In the genomic region with DNA sequence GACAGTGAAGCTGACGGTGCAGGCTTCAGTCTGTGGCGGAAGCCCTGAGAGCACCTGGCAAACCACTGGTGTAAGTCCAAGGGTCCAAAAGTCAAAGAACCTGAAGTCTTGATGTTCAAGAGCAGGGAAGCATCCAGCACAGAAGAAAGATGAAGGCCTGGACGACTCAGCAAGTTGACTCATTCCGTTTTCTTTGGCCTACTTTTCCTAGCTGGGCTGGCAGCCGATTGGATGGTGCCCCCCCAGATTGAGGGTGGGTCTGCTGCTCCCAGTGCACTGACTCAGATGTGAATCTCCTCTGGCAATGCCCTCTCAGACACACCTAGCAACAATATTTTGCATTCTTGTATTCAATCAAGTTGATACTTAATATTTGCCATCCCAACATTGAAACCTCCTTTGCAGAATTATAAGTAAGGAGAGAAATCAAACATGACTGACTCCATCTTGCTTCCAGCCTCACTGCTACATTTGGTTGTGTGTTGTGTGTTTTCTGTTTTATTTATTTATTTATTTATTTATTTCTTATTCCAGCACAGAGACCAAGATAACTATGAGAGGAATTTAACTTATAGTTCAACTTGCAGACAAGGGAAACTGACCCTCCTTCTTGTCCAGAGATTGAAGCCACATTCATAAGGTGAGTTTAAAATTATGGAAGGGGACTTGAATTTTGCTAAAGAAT, we compare ENCODE assay signal across 18 cellular contexts. TPM values are rescaled to one million over a fixed set of nuclear protein-coding genes. Genes with fewer than 3 reads are reported as not detected.
DNase-seq lines count a peak whose midpoint lies in the region; ATAC-seq and TF ChIP-seq lines count a peak whose summit lies in the region.
"Had no signal": no experiment of that assay in that cellular context is flagged by ENCODE, and none has a peak within 500 bp of the region (broad histone marks: within the 10 kb centered on the region; RNA-seq: fewer than 3 reads in every experiment).

No MANE protein-coding gene starts in this region.

- H3K9me3 Mint-ChIP-seq in CD14-positive monocyte: peaks cover 0 to 3% (median 0%) of the 10 kb centered on the region in 7 donors
- H3K9me3 Mint-ChIP-seq: central memory CD8-positive, alpha-beta T cell; mesothelial cell of epicardium had no signal

- H3K27me3 ChIP-seq in MM.1S (replicated peaks; ENCODE audit: insufficient read depth, low read length) (peaks cover 15% of the 10 kb centered on the region), brain microvascular endothelial cell (replicated peaks) (peaks cover 2% of the 10 kb centered on the region), osteoblast (ENCODE audit: insufficient read depth, low read length) (peaks cover 27% of the 10 kb centered on the region)
- H3K27me3 ChIP-seq: BLaER1 had no signal

- no peaks in the 10 kb centered on the region for H3K9me3 ChIP-seq in MM.1S (replicated peaks; ENCODE audit: insufficient read depth, low read length)
- no peaks in the 10 kb centered on the region for H3K9me3 ChIP-seq in osteoblast (ENCODE audit: low read depth, low read length)
- H3K9me3 ChIP-seq: BLaER1 had no signal

- peaks cover 10 to 26% (median 22%) of the 10 kb centered on the region in 3 donors for H3K27me3 Mint-ChIP-seq in CD14-positive monocyte (ENCODE audit: low read depth in 3 of 3)

- peak overlapping the region in 1 of 2 donors; percentile 69 for H3K4me3 Mint-ChIP-seq in CD14-positive monocyte
- H3K4me3 Mint-ChIP-seq: central memory CD8-positive, alpha-beta T cell; mesothelial cell of epicardium had no signal

- peak overlapping the region; percentile 39; the same call in 1 of the 2 replicates for H3K27ac ChIP-seq in MM.1S (ENCODE audit: low read length)
- H3K27ac ChIP-seq in brain microvascular endothelial cell: no peak overlapping the region
- peak overlapping the region; percentile 18 for H3K27ac ChIP-seq in osteoblast (ENCODE audit: low read depth, low read length)
- H3K27ac ChIP-seq: BLaER1 had no signal

- intact Hi-C loops in CD14-positive monocyte (cut with micrococcal nuclease): loop anchor here in 1 of 2 donors (10.0 kb wide), 1 partner anchor 106 kb away; no protein-coding TSS in a partner anchor

- H3K27ac Mint-ChIP-seq in CD14-positive monocyte: peak overlapping the region in 5 of 7 donors; percentile 18 to 72 (median 67)
- H3K27ac Mint-ChIP-seq: mesothelial cell of epicardium had no signal

- H3K4me3 ChIP-seq in MM.1S (ENCODE audit: low read length) (no peak overlapping the region), brain microvascular endothelial cell (ENCODE audit: low read depth, low read length) (no peak overlapping the region), osteoblast (ENCODE audit: insufficient read depth, low read length) (no peak overlapping the region)
- H3K4me3 ChIP-seq: BLaER1 had no signal

- H2AFZ ChIP-seq in MM.1S (ENCODE audit: low read length): no peak overlapping the region
- no peak overlapping the region for H2AFZ ChIP-seq in osteoblast (ENCODE audit: low read length)

- H3K4me2 ChIP-seq in MM.1S (ENCODE audit: low read depth, low read length) (peak overlapping the region; percentile 17; the same call in 1 of the 2 replicates), osteoblast (ENCODE audit: insufficient read depth, low read length) (peak overlapping the region; percentile 36)
- H3K4me2 ChIP-seq: BLaER1 had no signal

- H3K4me1 Mint-ChIP-seq in CD14-positive monocyte: peaks cover 26% of the 10 kb centered on the region
- H3K4me1 Mint-ChIP-seq: central memory CD8-positive, alpha-beta T cell had no signal

- H3K9me2 ChIP-seq in MM.1S (replicated peaks; ENCODE audit: insufficient read depth, low read length): no peaks in the 10 kb centered on the region

- DNase-seq in CD14-positive monocyte (ENCODE audit: low spot score): no peak
- DNase-seq in MM.1S: no peak
- DNase-seq in brain microvascular endothelial cell: peak; percentile 26
- peak; percentile 82 for DNase-seq in osteoblast (ENCODE audit: insufficient read length, low spot score, missing footprints)
- DNase-seq in G401 (ENCODE audit: low spot score): no peak
- DNase-seq in stimulated activated CD4-positive, alpha-beta T cell treated with anti-CD3 and anti-CD28 coated beads, Interleukin-2, amount 100 ng/mL, for 48 hours: no peak
- DNase-seq: activated CD4-positive, alpha-beta T cell treated with anti-CD3 and anti-CD28 coated beads, Interleukin-2, amount 50 U/mL, for 4 hours; activated effector memory CD4-positive, alpha-beta T cell treated with Interleukin-2 at 50 U/mL for 16 hours; DND-41; NCI-H510A; nucleus accumbens had no signal

- H3K36me3 ChIP-seq in MM.1S (replicated peaks; ENCODE audit: insufficient read depth, low read length) (no peaks in the 10 kb centered on the region), brain microvascular endothelial cell (replicated peaks) (no peaks in the 10 kb centered on the region), osteoblast (ENCODE audit: insufficient read depth, low read length) (no peaks in the 10 kb centered on the region)
- H3K36me3 ChIP-seq: BLaER1 had no signal

- H3K4me1 ChIP-seq in MM.1S (ENCODE audit: low read length) (peaks cover 4% of the 10 kb centered on the region), osteoblast (ENCODE audit: insufficient read depth, low read length) (peaks cover 20% of the 10 kb centered on the region)

- no peak overlapping the region for H3K9ac ChIP-seq in MM.1S (ENCODE audit: low read length)
- H3K9ac ChIP-seq: BLaER1 had no signal

- H3K36me3 Mint-ChIP-seq in CD14-positive monocyte: no peaks in the 10 kb centered on the region
- H3K36me3 Mint-ChIP-seq: mesothelial cell of epicardium had no signal

- H3F3A ChIP-seq in MM.1S (ENCODE audit: insufficient read depth, low read length): no peaks in the 10 kb centered on the region

- H3K79me2 ChIP-seq in MM.1S (ENCODE audit: low read length) (no peaks in the 10 kb centered on the region), osteoblast (ENCODE audit: insufficient read depth, low read length) (no peaks in the 10 kb centered on the region)

- H4K20me1 ChIP-seq in MM.1S (ENCODE audit: insufficient read depth, low read length) (no peaks in the 10 kb centered on the region), osteoblast (ENCODE audit: insufficient read depth, low read length) (no peaks in the 10 kb centered on the region)
- H4K20me1 ChIP-seq: BLaER1 had no signal

- no peak for ATAC-seq in GM18511 (IDR thresholded peaks at IDR 0.05; ENCODE audit: unreplicated experiment)
- no peak for ATAC-seq in HG03108 (IDR thresholded peaks at IDR 0.05; ENCODE audit: unreplicated experiment)

- TF ChIP-seq CTCF in CD14-positive monocyte (IDR thresholded peaks at IDR 0.05) (no peak), MM.1S (IDR thresholded peaks at IDR 0.05; ENCODE audit: low read length) (no peak), brain microvascular endothelial cell (IDR thresholded peaks at IDR 0.05; ENCODE audit: low read depth, low read length, missing control alignments) (no peak), osteoblast (IDR thresholded peaks at IDR 0.05; ENCODE audit: extremely low read depth, low read depth, low read length) (no peak)

- in situ Hi-C loops in brain microvascular endothelial cell (cut with HindIII; ENCODE audit: low pct_ligation_motif_present, low sequenced_read_pairs): no loop called here
- in situ Hi-C loops in G401 (cut with HindIII; ENCODE audit: low sequenced_read_pairs): no loop called here

RNA-seq across cellular contexts. Expression of a gene that starts 32.8 kb away (rescaled TPM):
- polyA plus RNA-seq in CD14-positive monocyte: not detected
- not detected in 2 replicates for total RNA-seq in osteoblast
- 0.47 TPM in 1 of 2 replicates, not detected in the other for total RNA-seq in G401 (2014; rRNA removed; shearing (Covaris generic))
- total RNA-seq: epithelial cell of proximal tubule, urinary bladder had no signal
- polyA plus RNA-seq: urinary bladder had no signal

RNA-seq across cellular contexts. Expression of a gene that starts 48.7 kb away (rescaled TPM):
- polyA plus RNA-seq in CD14-positive monocyte: not detected
- not detected in 2 replicates for total RNA-seq in osteoblast
- not detected in 2 replicates for total RNA-seq in G401 (2014; rRNA removed; shearing (Covaris generic))
- total RNA-seq: epithelial cell of proximal tubule, urinary bladder had no signal

RNA-seq across cellular contexts. Expression of a gene that starts 56.4 kb away (rescaled TPM):
- not detected for polyA plus RNA-seq in CD14-positive monocyte
- total RNA-seq in osteoblast: not detected in 2 replicates
- total RNA-seq in G401 (2014; rRNA removed; shearing (Covaris generic)): 0.49 and 0.75 TPM in 2 replicates
- total RNA-seq: epithelial cell of proximal tubule, mesothelial cell of epicardium, urinary bladder had no signal
- polyA plus RNA-seq: urinary bladder had no signal

Comparison
In these comparisons a context has a peak if more than half of its experiments do, and no peak if none do; other contexts are left out.
1. DNase-seq: peak in brain microvascular endothelial cell (single experiment) and osteoblast (single experiment); none in CD14-positive monocyte (single experiment), MM.1S (single experiment), G401 (single experiment) and stimulated activated CD4-positive, alpha-beta T cell treated with anti-CD3 and anti-CD28 coated beads, Interleukin-2, amount 100 ng/mL, for 48 hours (0 of 2).